Comparison of ENCODE assay signal across 16 cellular contexts in the genomic region with DNA sequence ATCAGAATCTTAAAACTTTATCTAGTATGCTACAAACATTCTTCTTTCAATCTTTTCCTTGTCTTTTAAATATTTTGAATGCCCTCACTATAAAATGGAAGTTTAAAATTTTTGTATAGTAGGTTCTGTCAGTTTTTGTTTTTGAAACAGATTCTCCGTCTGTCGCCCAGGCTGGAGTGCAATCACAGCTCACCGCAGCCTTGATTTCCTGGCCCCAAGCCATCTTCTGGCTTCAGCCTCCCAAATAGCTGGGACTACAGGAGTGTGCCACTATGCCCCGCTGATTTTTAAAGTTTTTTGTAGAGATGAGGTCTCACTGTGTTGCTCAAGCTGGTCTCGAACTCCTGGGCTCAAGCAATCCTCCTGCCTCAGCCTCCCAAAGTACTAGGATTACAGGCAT.
"Had no signal": no experiment of that assay in that cellular context is flagged by ENCODE, and none has a peak within 500 bp of the region (broad histone marks: within the 10 kb centered on the region; RNA-seq: fewer than 3 reads in every experiment).

No MANE protein-coding gene starts in this region.

- H3K27me3 Mint-ChIP-seq: natural killer cell treated with Interleukin-12 subunit alpha and Interleukin-12 subunit beta and Interleukin-15 and Interleukin-18, amount 100 ng/mL, for 72 hours had no signal

- H3K4me3 ChIP-seq: cardiac muscle cell, lung, tibial nerve had no signal

- ATAC-seq: foreskin keratinocyte; natural killer cell treated with Interleukin-12 subunit alpha and Interleukin-12 subunit beta and Interleukin-15 and Interleukin-18, amount 100 ng/mL, for 72 hours; stimulated activated naive CD8-positive, alpha-beta T cell treated with anti-CD3 and anti-CD28 coated beads, Interleukin-15, Interleukin-2, amounts not matched to agents 100 U/mL and 50 U/mL, for 24 hours had no signal

- DNase-seq: activated CD4-positive, alpha-beta T cell treated with anti-CD3 and anti-CD28 coated beads, Interleukin-2, amount 50 U/mL, for 4 hours; activated CD4-positive, CD25-positive, alpha-beta regulatory T cell treated with anti-CD3 and anti-CD28 coated beads, Interleukin-2, amount 50 U/mL, for 72 hours; activated naive CD4-positive, alpha-beta T cell treated with anti-CD3 and anti-CD28 coated beads for 36 hours; foreskin keratinocyte; hippocampal formation; left cardiac atrium; stimulated activated CD8-positive, alpha-beta memory T cell treated with anti-CD3 and anti-CD28 coated beads, Interleukin-4, amount 100 ng/mL, for 48 hours; stimulated activated naive CD8-positive, alpha-beta T cell treated with anti-CD3 and anti-CD28 coated beads, Interleukin-15, Interleukin-2, amounts not matched to agents 100 U/mL and 50 U/mL, for 24 hours; T-helper 2 cell had no signal

- H3K4me1 ChIP-seq: foreskin keratinocyte had no signal

- H3K4me3 Mint-ChIP-seq: activated naive CD4-positive, alpha-beta T cell treated with anti-CD3 and anti-CD28 coated beads for 36 hours; mesothelial cell of epicardium; natural killer cell treated with Interleukin-12 subunit alpha and Interleukin-12 subunit beta and Interleukin-15 and Interleukin-18, amount 100 ng/mL, for 72 hours had no signal

- H3K27me3 ChIP-seq: cardiac muscle cell, dorsolateral prefrontal cortex, foreskin keratinocyte, tibial nerve had no signal

- H3K9me3 Mint-ChIP-seq: activated naive CD4-positive, alpha-beta T cell treated with anti-CD3 and anti-CD28 coated beads for 36 hours; mesothelial cell of epicardium; natural killer cell treated with Interleukin-12 subunit alpha and Interleukin-12 subunit beta and Interleukin-15 and Interleukin-18, amount 100 ng/mL, for 72 hours had no signal

- H3K36me3 ChIP-seq: cardiac muscle cell had no signal

- H3K9me3 ChIP-seq: tibial nerve had no signal

- H3K27ac Mint-ChIP-seq: activated naive CD4-positive, alpha-beta T cell treated with anti-CD3 and anti-CD28 coated beads for 36 hours; mesothelial cell of epicardium; natural killer cell treated with Interleukin-12 subunit alpha and Interleukin-12 subunit beta and Interleukin-15 and Interleukin-18, amount 100 ng/mL, for 72 hours had no signal

- H3K27ac ChIP-seq: cardiac muscle cell, dorsolateral prefrontal cortex, foreskin keratinocyte, VCaP had no signal
